ENCODE assay signal across 8 cellular contexts in genomic region chr1:33180226-33181037, GRCh38. TPM values are rescaled to one million over a fixed set of nuclear protein-coding genes. Genes with fewer than 3 reads are reported as not detected.
DNase-seq lines count a peak whose midpoint lies in the region; ATAC-seq and TF ChIP-seq lines count a peak whose summit lies in the region.

No MANE protein-coding gene starts in this region.

- no peak overlapping the region for H2AFZ ChIP-seq in trophoblast cell (ENCODE audit: insufficient read depth, low read length, poor library complexity)

- H3K79me1 ChIP-seq in trophoblast cell (ENCODE audit: low read length): peaks cover 2% of the 10 kb centered on the region

- H3K9me3 ChIP-seq in adrenal gland (replicated peaks in 1 of 3) (no peaks in the 10 kb centered on the region), heart left ventricle (no peaks in the 10 kb centered on the region), trophoblast cell (ENCODE audit: insufficient read depth, low read depth, low read length) (peaks cover 4% of the 10 kb centered on the region), thyroid gland (no peaks in the 10 kb centered on the region)

- H3K23ac ChIP-seq in trophoblast cell (ENCODE audit: low read length): no peak overlapping the region

- no peak overlapping the region for H2AK5ac ChIP-seq in trophoblast cell (ENCODE audit: low read length)

- no peaks in the 10 kb centered on the region for H3K36me3 ChIP-seq in adrenal gland (replicated peaks in 1 of 2)
- peaks cover 0 to 8% (median 0%) of the 10 kb centered on the region in 9 donors for H3K36me3 ChIP-seq in heart left ventricle
- no peaks in the 10 kb centered on the region for H3K36me3 ChIP-seq in trophoblast cell (ENCODE audit: control insufficient read depth in 1 of 2, insufficient read depth in 2 of 2, low read length in 2 of 2)
- H3K36me3 ChIP-seq in thyroid gland: no peaks in the 10 kb centered on the region

- no peak overlapping the region for H4K8ac ChIP-seq in trophoblast cell (ENCODE audit: low read depth, low read length)

- H3K4me2 ChIP-seq in trophoblast cell (ENCODE audit: low read length): peak overlapping the region; percentile 99

- no peak for TF ChIP-seq CTCF in adrenal gland (IDR thresholded peaks at IDR 0.05)
- no peak for TF ChIP-seq CTCF in heart left ventricle (IDR thresholded peaks at IDR 0.05)
- TF ChIP-seq CTCF in thyroid gland (IDR thresholded peaks at IDR 0.05): no peak

- H3K79me2 ChIP-seq in trophoblast cell (ENCODE audit: control insufficient read depth, insufficient read depth, low read length, poor library complexity): no peaks in the 10 kb centered on the region

- no peak overlapping the region for H2BK5ac ChIP-seq in trophoblast cell (ENCODE audit: low read depth, low read length, poor library complexity)

- H3K14ac ChIP-seq in trophoblast cell (ENCODE audit: low read length): no peak overlapping the region

- H3K9ac ChIP-seq in trophoblast cell (ENCODE audit: low read length): no peak overlapping the region

- intact Hi-C loops in adrenal gland (cut with DNase I): no loop called here
- intact Hi-C loops in heart left ventricle (cut with DNase I): loop anchor here in 5 of 10 donors (2.0 to 5.0 kb wide), 4 partner anchors 28 to 77 kb away; partner anchors contain the start of gene ZNF362 (in 1 of the 5)
- intact Hi-C loops in thyroid gland (cut with DNase I): no loop called here

- H3K4me3 ChIP-seq in adrenal gland: peak overlapping the region in 3 of 4 donors; percentile 6 to 90 (median 58)
- peak overlapping the region in 11 of 12 donors; percentile 59 to 93 (median 86) for H3K4me3 ChIP-seq in heart left ventricle
- peak overlapping the region; percentile 57 for H3K4me3 ChIP-seq in trophoblast cell (ENCODE audit: low read depth, low read length)
- peak overlapping the region in 1 of 3 donors; percentile 65 for H3K4me3 ChIP-seq in thyroid gland (replicated peaks in 1 of 3)

- no peak overlapping the region for H2BK120ac ChIP-seq in trophoblast cell (ENCODE audit: insufficient read depth, low read length, poor library complexity)

- H3K27ac ChIP-seq in adrenal gland (peak overlapping the region in 3 of 5 donors; percentile 69 to 96 (median 81)), heart left ventricle (peak overlapping the region in 9 of 12 donors; percentile 29 to 89 (median 76)), trophoblast cell (ENCODE audit: low read depth, low read length) (no peak overlapping the region), thyroid gland (no peak overlapping the region)

- H2BK12ac ChIP-seq in trophoblast cell (ENCODE audit: low read length): no peak overlapping the region

- no peak for TF ChIP-seq POLR2A in adrenal gland (IDR thresholded peaks at IDR 0.05)
- TF ChIP-seq POLR2A in heart left ventricle (IDR thresholded peaks at IDR 0.05): no peak
- TF ChIP-seq POLR2A in thyroid gland (IDR thresholded peaks at IDR 0.05): no peak

- 7 to 23% (median 14%) methylated on average over 12 to 38 of the region's 38 CpGs for WGBS in adrenal gland, 4 donors
- WGBS in heart left ventricle, 4 donors: 9 to 18% (median 14%) methylated on average over 24 to 38 of the region's 38 CpGs
- WGBS in trophoblast cell (ENCODE audit: extremely low coverage, insufficient coverage, insufficient read length): no CpG with 5 or more reads among the region's 38 CpGs
- 17 to 19% methylated on average over 28 to 30 of the region's 38 CpGs for WGBS in thyroid gland, 2 donors

- peaks cover 34 to 42% of the 10 kb centered on the region in 2 donors for H3K4me1 ChIP-seq in adrenal gland (replicated peaks in 1 of 2)
- peaks cover 0 to 32% (median 12%) of the 10 kb centered on the region in 12 donors for H3K4me1 ChIP-seq in heart left ventricle
- H3K4me1 ChIP-seq in trophoblast cell (ENCODE audit: control insufficient read depth in 1 of 2, insufficient read depth in 2 of 2, low read length in 2 of 2): peaks cover 12 to 19% of the 10 kb centered on the region in 2 experiments
- peaks cover 13 to 18% of the 10 kb centered on the region in 2 donors for H3K4me1 ChIP-seq in thyroid gland

- ATAC-seq in HG02642 (IDR thresholded peaks at IDR 0.05; ENCODE audit: poor library complexity, unreplicated experiment): peak; percentile 75
- peak; percentile 89 to 94 (median 92) for ATAC-seq in heart left ventricle

- H4K91ac ChIP-seq in trophoblast cell (ENCODE audit: low read depth, low read length): no peak overlapping the region

- H3K27me3 ChIP-seq in adrenal gland (no peaks in the 10 kb centered on the region), heart left ventricle (peaks cover 0 to 4% (median 0%) of the 10 kb centered on the region in 9 donors), trophoblast cell (ENCODE audit: insufficient read depth, low read length) (no peaks in the 10 kb centered on the region), thyroid gland (no peaks in the 10 kb centered on the region)

- H3K18ac ChIP-seq in trophoblast cell (ENCODE audit: low read length): peak overlapping the region; percentile 57

- no peak overlapping the region for H4K12ac ChIP-seq in trophoblast cell (ENCODE audit: low read depth, low read length)

- DNase-seq in ELF-1 (ENCODE audit: low read depth, low spot score) (peak; percentile 82), NCI-H1436 treated with DMSO at 0.1 percent for 48 hours (lab: John Stamatoyannopoulos, UW) (peak; percentile 23), T-helper 1 cell (peak; percentile 70 to 87 (median 75)), adrenal gland (peak; percentile 91 to 96 (median 93)), heart left ventricle (peak; percentile 94 to 97 (median 95)), trophoblast cell (peak; percentile 87 to 88), thyroid gland (peak; percentile 94 to 95)

- no peak overlapping the region for H3K4ac ChIP-seq in trophoblast cell (ENCODE audit: low read depth, low read length)

RNA-seq across cellular contexts. Expression of gene TRIM62, which starts 1.4 kb away (rescaled TPM):
- total RNA-seq in adrenal gland: 10 to 100 TPM in 5 of 8 donors, 1 to 10 TPM in 3; 7.7 to 19.5 (median 12.1) TPM
- polyA plus RNA-seq in adrenal gland: 10 to 100 TPM in 1 of 3 donors, 1 to 10 TPM in 2; 6.7 to 13.2 (median 8.7) TPM
- total RNA-seq in heart left ventricle: 1 to 10 TPM; 1.9 to 6.1 (median 3.3) TPM
- polyA plus RNA-seq in heart left ventricle: 1 to 10 TPM; 1.8 to 3.8 TPM
- 4.7 and 4.8 TPM in 2 replicates for polyA plus RNA-seq in trophoblast cell (2013)
- 1 to 10 TPM; 6.0 to 9.9 (median 6.9) TPM for total RNA-seq in thyroid gland

Comparison
In these comparisons a context has a peak if more than half of its experiments do, and no peak if none do; other contexts are left out.
1. DNase-seq: peak in every context shown above with its lines; median percentile 95 in heart left ventricle; 94 in thyroid gland; 93 in adrenal gland; 88 in trophoblast cell; 82 in ELF-1; 75 in T-helper 1 cell; 23 in NCI-H1436 treated with DMSO at 0.1 percent for 48 hours.
2. H3K27ac ChIP-seq: peak in adrenal gland (3 of 5) and heart left ventricle (9 of 12); none in trophoblast cell (single experiment) and thyroid gland (0 of 3).